ENCODE assay signal across 9 cellular contexts in the genomic region with DNA sequence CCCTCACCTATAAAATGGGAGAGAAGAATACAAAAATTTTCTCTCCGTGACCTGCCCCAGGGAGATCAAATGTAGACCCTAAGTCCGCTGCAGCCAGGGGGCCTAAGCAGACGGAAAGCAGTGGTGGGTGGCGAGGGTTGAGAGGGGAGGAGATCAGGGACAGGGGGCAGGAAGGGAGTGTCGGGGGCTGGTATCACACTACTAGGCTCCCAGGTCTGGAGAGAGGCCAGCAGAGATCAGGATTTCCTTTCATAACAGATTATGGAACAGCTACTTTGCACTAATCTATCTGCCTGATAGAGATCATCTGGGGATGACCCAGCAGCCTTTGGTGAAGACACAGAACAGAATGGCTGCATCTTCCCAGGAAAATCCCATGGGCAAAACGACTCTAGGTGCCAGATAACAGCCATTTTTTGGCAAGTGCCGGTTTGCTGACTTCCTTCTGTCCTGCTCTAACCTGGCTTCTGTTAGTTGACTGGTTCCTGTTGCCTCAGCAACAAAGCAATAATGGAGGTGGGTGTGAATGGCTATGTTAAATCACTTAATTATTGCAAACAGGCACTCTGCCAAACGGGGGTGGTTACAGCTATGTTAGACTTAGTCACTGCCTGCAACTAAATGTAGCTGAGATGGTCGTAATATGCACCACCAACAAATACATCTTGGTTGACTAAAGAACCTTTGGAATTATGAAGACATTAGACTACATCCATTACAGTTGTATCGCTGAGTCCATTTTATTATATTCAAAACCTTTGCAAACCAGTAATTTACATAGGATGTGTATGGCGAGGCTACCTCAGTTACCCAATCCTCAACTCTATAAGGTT. TPM values are rescaled to one million over a fixed set of nuclear protein-coding genes. Genes with fewer than 3 reads are reported as not detected.
DNase-seq lines count a peak whose midpoint lies in the region; ATAC-seq, FAIRE-seq and TF ChIP-seq lines count a peak whose summit lies in the region.
"Had no signal": no experiment of that assay in that cellular context is flagged by ENCODE, and none has a peak within 500 bp of the region (broad histone marks: within the 10 kb centered on the region; RNA-seq: fewer than 3 reads in every experiment).

No MANE protein-coding gene starts in this region.

- H3K4me3 Mint-ChIP-seq in activated T-helper 2 cell treated with anti-CD3 and anti-CD28 coated beads, Interferon-gamma antibody, Interleukin-2, Interleukin-4, amounts not matched to agents 10 μg/mL and 5 μg/mL and 100 μg/mL, durations not matched to agents 14 hours and 24 hours and 36 hours (ENCODE audit: low read depth): no peak overlapping the region

- intact Hi-C loops in activated T-helper 2 cell treated with anti-CD3 and anti-CD28 coated beads, Interferon-gamma antibody, Interleukin-2, Interleukin-4, amounts not matched to agents 10 μg/mL and 5 μg/mL and 100 μg/mL, durations not matched to agents 14 hours and 24 hours and 36 hours (cut with micrococcal nuclease): loop anchor here (5.0 kb wide), 1 partner anchor 34 kb away; no protein-coding TSS in a partner anchor
- intact Hi-C loops in Right ventricle myocardium superior (cut with DNase I): no loop called here
- intact Hi-C loops in sciatic nerve (cut with DNase I): no loop called here

- no peaks in the 10 kb centered on the region for H3K27me3 Mint-ChIP-seq in activated T-helper 2 cell treated with anti-CD3 and anti-CD28 coated beads, Interferon-gamma antibody, Interleukin-2, Interleukin-4, amounts not matched to agents 10 μg/mL and 5 μg/mL and 100 μg/mL, durations not matched to agents 14 hours and 24 hours and 36 hours (ENCODE audit: low read depth)

- DNase-seq in activated gamma-delta T cell treated with Interleukin-2 at 50 U/mL for 16 hours: peak; percentile 49
- DNase-seq in activated gamma-delta T cell (lab: John Stamatoyannopoulos, UW): no peak
- peak; percentile 50 for DNase-seq in NCI-H526 treated with DMSO at 0.1 percent for 48 hours (lab: John Stamatoyannopoulos, UW)
- DNase-seq in activated T-helper 2 cell treated with anti-CD3 and anti-CD28 coated beads, Interferon-gamma antibody, Interleukin-2, Interleukin-4, amounts not matched to agents 10 μg/mL and 5 μg/mL and 100 μg/mL, durations not matched to agents 14 hours and 24 hours and 36 hours (ENCODE audit: low spot score): no peak
- DNase-seq in Right ventricle myocardium superior: no peak
- DNase-seq in sciatic nerve (ENCODE audit: low spot score): peak; percentile 56
- no peak for DNase-seq in GM12892 (ENCODE audit: insufficient read length)

- FAIRE-seq in GM12892 (lab: Jason Lieb, UNC): no peak

- TF ChIP-seq POLR2A in GM12892 (IDR thresholded peaks at IDR 0.05; ENCODE audit: low read depth, low read length): no peak

- ATAC-seq in Right ventricle myocardium superior (ENCODE audit: poor library complexity) (peak; percentile 61), sciatic nerve (no peak), HG02623 (IDR thresholded peaks at IDR 0.05; ENCODE audit: unreplicated experiment) (no peak)

- H3K4me1 Mint-ChIP-seq in activated T-helper 2 cell treated with anti-CD3 and anti-CD28 coated beads, Interferon-gamma antibody, Interleukin-2, Interleukin-4, amounts not matched to agents 10 μg/mL and 5 μg/mL and 100 μg/mL, durations not matched to agents 14 hours and 24 hours and 36 hours (ENCODE audit: low read depth): peaks cover 79% of the 10 kb centered on the region

- H3K27ac Mint-ChIP-seq in activated T-helper 2 cell treated with anti-CD3 and anti-CD28 coated beads, Interferon-gamma antibody, Interleukin-2, Interleukin-4, amounts not matched to agents 10 μg/mL and 5 μg/mL and 100 μg/mL, durations not matched to agents 14 hours and 24 hours and 36 hours: peak overlapping the region; percentile 68

- peaks cover 4% of the 10 kb centered on the region for H3K36me3 Mint-ChIP-seq in activated T-helper 2 cell treated with anti-CD3 and anti-CD28 coated beads, Interferon-gamma antibody, Interleukin-2, Interleukin-4, amounts not matched to agents 10 μg/mL and 5 μg/mL and 100 μg/mL, durations not matched to agents 14 hours and 24 hours and 36 hours (ENCODE audit: low read depth)

- H3K9me3 Mint-ChIP-seq in activated T-helper 2 cell treated with anti-CD3 and anti-CD28 coated beads, Interferon-gamma antibody, Interleukin-2, Interleukin-4, amounts not matched to agents 10 μg/mL and 5 μg/mL and 100 μg/mL, durations not matched to agents 14 hours and 24 hours and 36 hours: no peaks in the 10 kb centered on the region

RNA-seq across cellular contexts. Expression of a gene that starts 30.0 kb away (rescaled TPM):
- total RNA-seq in activated T-helper 2 cell treated with anti-CD3 and anti-CD28 coated beads, Interferon-gamma antibody, Interleukin-2, Interleukin-4, amounts not matched to agents 10 μg/mL and 5 μg/mL and 100 μg/mL, durations not matched to agents 14 hours and 24 hours and 36 hours: not detected in 2 replicates
- total RNA-seq in Right ventricle myocardium superior (not detected), sciatic nerve (not detected)
- polyA plus RNA-seq in GM12892 (2012; ENCODE audit: missing spikeins): not detected
- total RNA-seq: activated CD8-positive, alpha-beta memory T cell treated with anti-CD3 and anti-CD28 coated beads for 36 hours had no signal

RNA-seq across cellular contexts. Expression of a gene that starts 52.9 kb away (rescaled TPM):
- 11.2 and 13.6 TPM in 2 replicates for total RNA-seq in activated T-helper 2 cell treated with anti-CD3 and anti-CD28 coated beads, Interferon-gamma antibody, Interleukin-2, Interleukin-4, amounts not matched to agents 10 μg/mL and 5 μg/mL and 100 μg/mL, durations not matched to agents 14 hours and 24 hours and 36 hours
- total RNA-seq in Right ventricle myocardium superior (112 TPM), sciatic nerve (104 TPM)
- 3.1 TPM for polyA plus RNA-seq in GM12892 (2012; ENCODE audit: missing spikeins)

Comparison
In these comparisons a context has a peak if more than half of its experiments do, and no peak if none do; other contexts are left out.
1. DNase-seq: peak in activated gamma-delta T cell treated with Interleukin-2 at 50 U/mL for 16 hours (single experiment), NCI-H526 treated with DMSO at 0.1 percent for 48 hours (single experiment) and sciatic nerve (single experiment); none in activated gamma-delta T cell (single experiment), activated T-helper 2 cell treated with anti-CD3 and anti-CD28 coated beads, Interferon-gamma antibody, Interleukin-2, Interleukin-4, amounts not matched to agents 10 μg/mL and 5 μg/mL and 100 μg/mL, durations not matched to agents 14 hours and 24 hours and 36 hours (single experiment), Right ventricle myocardium superior (single experiment) and GM12892 (single experiment).